16 cellular contexts compared by ENCODE assay signal in the genomic region with DNA sequence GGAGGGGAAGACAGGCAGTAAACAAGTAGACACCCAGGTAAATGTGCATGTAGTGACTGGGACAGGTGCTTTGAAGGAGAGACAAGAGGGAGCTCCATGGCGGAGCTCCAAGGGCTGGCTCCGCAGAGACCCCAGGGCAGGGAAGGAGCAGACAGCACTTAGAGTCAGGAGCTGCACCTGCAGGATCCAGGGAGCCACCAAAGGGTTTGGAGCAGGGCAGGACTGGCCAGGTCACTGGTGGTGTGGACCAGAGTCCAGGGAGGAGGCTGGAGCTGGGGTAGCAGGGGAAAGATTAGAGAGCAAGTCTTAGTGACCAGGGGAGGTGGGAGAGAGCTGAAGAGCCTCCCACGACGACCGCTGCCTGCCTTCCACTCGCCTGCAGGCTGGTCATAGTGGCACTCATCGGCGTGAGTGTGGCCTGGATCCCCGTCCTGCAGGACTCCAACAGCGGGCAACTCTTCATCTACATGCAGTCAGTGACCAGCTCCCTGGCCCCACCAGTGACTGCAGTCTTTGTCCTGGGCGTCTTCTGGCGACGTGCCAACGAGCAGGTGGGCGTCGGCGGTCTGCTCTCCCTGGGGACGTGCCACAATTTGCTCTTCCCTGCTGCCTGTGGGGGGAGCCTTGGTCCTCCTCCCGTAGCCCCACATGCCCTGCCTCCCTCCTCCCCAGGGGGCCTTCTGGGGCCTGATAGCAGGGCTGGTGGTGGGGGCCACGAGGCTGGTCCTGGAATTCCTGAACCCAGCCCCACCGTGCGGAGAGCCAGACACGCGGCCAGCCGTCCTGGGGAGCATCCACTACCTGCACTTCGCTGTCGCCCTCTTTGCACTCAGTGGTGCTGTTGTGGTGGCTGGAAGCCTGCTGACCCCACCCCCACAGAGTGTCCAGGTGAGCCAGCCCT. TPM values are rescaled to one million over a fixed set of nuclear protein-coding genes. Genes with fewer than 3 reads are reported as not detected.
A peak's percentile ranks its signal among the peaks of the same experiment; 100 is the strongest.
DNase-seq lines count a peak whose midpoint lies in the region; ATAC-seq, FAIRE-seq and TF ChIP-seq lines count a peak whose summit lies in the region.
"Had no signal": no experiment of that assay in that cellular context is flagged by ENCODE, and none has a peak within 500 bp of the region (broad histone marks: within the 10 kb centered on the region; RNA-seq: fewer than 3 reads in every experiment).

No MANE protein-coding gene starts in this region.

- TF ChIP-seq POLR2A in GM12892 (IDR thresholded peaks at IDR 0.05; ENCODE audit: low read depth, low read length) = 0 out of 2 replicates have a peak, but pooled peaks have one; percentile 22

- TF ChIP-seq CTCF in RWPE2 (IDR thresholded peaks at IDR 0.05; ENCODE audit: poor library complexity, severe bottlenecking) (no peak), lower lobe of right lung (IDR thresholded peaks at IDR 0.05) (no peak)

- no peaks in the 10 kb centered on the region for H3K27me3 ChIP-seq in RWPE2 (ENCODE audit: insufficient read depth, poor library complexity, severe bottlenecking)
- H3K27me3 ChIP-seq in lower lobe of right lung (ENCODE audit: low read depth) = no peaks in the 10 kb centered on the region
- H3K27me3 ChIP-seq: thyroid gland had no signal

- no peak for FAIRE-seq in GM12892 (lab: Jason Lieb, UNC)
- FAIRE-seq: frontal cortex, keratinocyte had no signal

- H3K36me3 ChIP-seq in RWPE2 (ENCODE audit: low read depth) = no peaks in the 10 kb centered on the region
- H3K36me3 ChIP-seq in lower lobe of right lung = no peaks in the 10 kb centered on the region
- H3K36me3 ChIP-seq: thyroid gland had no signal

- H3K4me3 ChIP-seq in RWPE2 (ENCODE audit: severe bottlenecking) (no peak overlapping the region), lower lobe of right lung (no peak overlapping the region)
- H3K4me3 ChIP-seq: thyroid gland had no signal

- H3K4me1 ChIP-seq in RWPE2 (ENCODE audit: insufficient read depth, poor library complexity, severe bottlenecking) (peaks cover 5% of the 10 kb centered on the region), lower lobe of right lung (no peaks in the 10 kb centered on the region)

- intact Hi-C loops in lower lobe of right lung (cut with DNase I) = no loop called here

- H3K27ac ChIP-seq in RWPE2 (ENCODE audit: poor library complexity, severe bottlenecking) (no peak overlapping the region), lower lobe of right lung (no peak overlapping the region)
- H3K27ac ChIP-seq: 22Rv1, thyroid gland had no signal

- H3K9me3 ChIP-seq in RWPE2 (ENCODE audit: severe bottlenecking) (no peaks in the 10 kb centered on the region), lower lobe of right lung (no peaks in the 10 kb centered on the region)
- H3K9me3 ChIP-seq: thyroid gland had no signal

- DNase-seq in DMS79 treated with DMSO at 0.1 percent for 48 hours (lab: John Stamatoyannopoulos, UW) = peak; percentile 4
- DNase-seq in DMS79 (lab: John Stamatoyannopoulos, UW) = no peak
- DNase-seq in GM12892 (ENCODE audit: insufficient read length) = no peak
- DNase-seq in RWPE2 (ENCODE audit: low spot score) = peak; percentile 62
- peak; percentile 44 for DNase-seq in lower lobe of right lung
- DNase-seq in kidney tubule cell (ENCODE audit: low spot score) = no peak
- DNase-seq in NCI-H2029 (lab: John Stamatoyannopoulos, UW) = no peak
- no peak for DNase-seq in NCI-H2107 (lab: John Stamatoyannopoulos, UW)
- DNase-seq: activated T-cell treated with anti-CD3 and anti-CD28 coated beads for 4 hours, DND-41, KBM-7, NCI-H226, thyroid gland had no signal

- ATAC-seq in RWPE2 (ENCODE audit: low read depth) (no peak), lower lobe of right lung (no peak)

RNA-seq across cellular contexts. Expression of gene FAM83G, which starts 14.7 kb away (rescaled TPM):
- polyA plus RNA-seq in GM12892 (2012; ENCODE audit: missing spikeins) = 3.2 TPM
- 5.8 TPM for total RNA-seq in lower lobe of right lung

RNA-seq across cellular contexts. Expression of gene GRAP, which starts 27.5 kb away (rescaled TPM):
- polyA plus RNA-seq in GM12892 (2012; ENCODE audit: missing spikeins) = 18.1 TPM
- total RNA-seq in lower lobe of right lung = 8.5 TPM

Comparison
In these comparisons a context has a peak if more than half of its experiments do, and no peak if none do; other contexts are left out.
1. DNase-seq: peak in DMS79 treated with DMSO at 0.1 percent for 48 hours (single experiment), RWPE2 (single experiment) and lower lobe of right lung (single experiment); none in DMS79 (single experiment), GM12892 (single experiment), kidney tubule cell (single experiment), NCI-H2029 (single experiment) and NCI-H2107 (single experiment).